ENCODE assay signal across 2 cellular contexts in genomic region chr7:106619213-106619612, GRCh38.
TF ChIP-seq lines count a peak whose summit lies in the region.

No MANE protein-coding gene starts in this region.

TF ChIP-seq in GM23338, 12 proteins besides CTCF, POLR2A, EP300 and RAD21:
- TF ChIP-seq ETS1 (IDR thresholded peaks at IDR 0.05) (no peak), ZNF462 (CRISPR knock-in tag; IDR thresholded peaks at IDR 0.05) (no peak), EZH2 (IDR thresholded peaks at IDR 0.05; ENCODE audit: low read depth, unreplicated experiment) (no peak), POLR2AphosphoS5 (IDR thresholded peaks at IDR 0.05; ENCODE audit: low read depth) (no peak), REST (IDR thresholded peaks at IDR 0.05; ENCODE audit: unreplicated experiment) (no peak), ZNF331 (CRISPR knock-in tag; IDR thresholded peaks at IDR 0.05; ENCODE audit: low read depth) (no peak), CREB1 (CRISPR knock-in tag; IDR thresholded peaks at IDR 0.05; ENCODE audit: low read depth) (no peak), JUNB (IDR thresholded peaks at IDR 0.05; ENCODE audit: unreplicated experiment) (no peak), ZNF114 (CRISPR knock-in tag; IDR thresholded peaks at IDR 0.05) (no peak), STAT1 (IDR thresholded peaks at IDR 0.05; ENCODE audit: unreplicated experiment) (no peak), EZH2phosphoT487 (IDR thresholded peaks at IDR 0.05; ENCODE audit: unreplicated experiment) (no peak), NANOG (IDR thresholded peaks at IDR 0.05; ENCODE audit: borderline replicate concordance) (no peak)

TF ChIP-seq in K562, 482 proteins besides CTCF, POLR2A, EP300 and RAD21:
- TF ChIP-seq ZC3H4 (CRISPR knock-in tag; IDR thresholded peaks at IDR 0.05; ENCODE audit: borderline replicate concordance) (no peak), EHMT2 (IDR thresholded peaks at IDR 0.05) (0 out of 2 replicates have a peak, but pooled peaks have one; percentile 30), ZBTB33 (CRISPR knock-in tag; IDR thresholded peaks at IDR 0.05) (no peak), DPF2 (IDR thresholded peaks at IDR 0.05) (no peak), RBM25 (IDR thresholded peaks at IDR 0.05; ENCODE audit: low read depth, low read length, severe bottlenecking) (peak; percentile 87), SUPT5H (IDR thresholded peaks at IDR 0.05) (no peak), PCBP1 (IDR thresholded peaks at IDR 0.05; ENCODE audit: low read depth, low read length, poor library complexity, severe bottlenecking) (no peak), CREB3 (tag; conservative IDR thresholded peaks at IDR 0.05; ENCODE audit: low read depth) (no peak), RCOR1 (IDR thresholded peaks at IDR 0.05; ENCODE audit: borderline replicate concordance in 1 of 2, low read depth in 2 of 2, low read length in 2 of 2) (0 out of 4 replicates have a peak, but pooled peaks of 1 of the 2 experiments have one; percentile 17), CEBPB (tag; IDR thresholded peaks at IDR 0.05) (no peak), ZNF121 (CRISPR knock-in tag; conservative IDR thresholded peaks at IDR 0.05) (peak; percentile 86), MED1 (CRISPR knock-in tag; IDR thresholded peaks at IDR 0.05; ENCODE audit: borderline replicate concordance) (no peak), USF1 (CRISPR knock-in tag; IDR thresholded peaks at IDR 0.05) (no peak), PKNOX1 (IDR thresholded peaks at IDR 0.05) (no peak), BCOR (IDR thresholded peaks at IDR 0.05) (peak; percentile 76), PATZ1 (CRISPR knock-in tag; IDR thresholded peaks at IDR 0.05; ENCODE audit: borderline replicate concordance) (peak; percentile 33; the same call in 1 of the 2 replicates), KAT7 (CRISPR knock-in tag; IDR thresholded peaks at IDR 0.05; ENCODE audit: borderline replicate concordance) (no peak)
